In the genomic region with DNA sequence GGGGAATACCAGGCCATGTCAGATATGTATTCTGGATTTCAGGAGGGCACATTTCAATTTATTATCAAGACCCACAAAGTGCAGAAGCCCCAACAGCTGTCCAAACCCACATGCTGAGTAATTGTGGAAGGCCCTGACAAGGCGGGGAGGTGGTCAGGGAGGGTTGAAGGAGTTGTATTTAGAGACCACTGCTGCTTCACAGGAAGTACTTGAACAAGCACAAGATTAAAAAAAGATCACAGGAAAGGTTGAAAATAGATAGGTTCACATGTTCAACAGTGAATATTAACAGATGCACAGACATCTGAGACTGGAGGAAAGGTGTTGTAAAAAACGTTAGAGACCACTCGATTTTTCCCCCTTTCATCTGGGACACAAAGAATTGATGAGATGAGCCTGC, we compare ENCODE assay signal across 1 cellular context.
TF ChIP-seq lines count a peak whose summit lies in the region.

No MANE protein-coding gene starts in this region.

TF ChIP-seq in GM23338, 12 proteins besides CTCF, POLR2A, EP300 and RAD21 (continued from another document):
- no peak for TF ChIP-seq ETS1 (IDR thresholded peaks at IDR 0.05)
- no peak for TF ChIP-seq POLR2AphosphoS5 (IDR thresholded peaks at IDR 0.05; ENCODE audit: low read depth)
- TF ChIP-seq CREB1 (CRISPR knock-in tag; IDR thresholded peaks at IDR 0.05; ENCODE audit: low read depth): no peak
- no peak for TF ChIP-seq ZNF331 (CRISPR knock-in tag; IDR thresholded peaks at IDR 0.05; ENCODE audit: low read depth)
- TF ChIP-seq REST (IDR thresholded peaks at IDR 0.05; ENCODE audit: unreplicated experiment): no peak
- TF ChIP-seq EZH2 (IDR thresholded peaks at IDR 0.05; ENCODE audit: low read depth, unreplicated experiment): no peak
